In the genomic region with DNA sequence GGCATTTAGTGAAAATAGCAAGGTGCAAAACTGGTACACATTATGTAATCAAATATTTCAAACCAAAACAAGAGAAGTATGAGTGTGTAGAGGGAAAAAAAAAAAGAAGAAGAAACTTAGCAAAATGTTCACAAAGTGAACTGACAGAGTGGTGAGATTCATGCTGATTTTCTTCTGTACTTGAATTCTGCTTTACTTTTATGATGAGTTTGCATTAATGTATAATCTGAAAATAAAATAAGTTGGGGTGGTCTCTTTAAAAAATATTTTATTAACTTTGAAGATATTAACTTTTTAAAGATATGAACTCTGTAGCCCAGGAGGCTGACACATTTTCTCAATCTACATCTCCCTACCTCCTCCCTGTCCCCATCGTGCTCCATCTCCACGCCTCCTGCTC, we compare ENCODE assay signal across 30 cellular contexts.
"Had no signal": no experiment of that assay in that cellular context is flagged by ENCODE, and none has a peak within 500 bp of the region (broad histone marks: within the 10 kb centered on the region; RNA-seq: fewer than 3 reads in every experiment).

No MANE protein-coding gene starts in this region.

- H3K27me3 Mint-ChIP-seq: stimulated activated naive CD8-positive, alpha-beta T cell treated with anti-CD3 and anti-CD28 coated beads, Interleukin-15, amount 100 ng/mL, for 72 hours had no signal

- H3K9me3 ChIP-seq: ovary, psoas muscle, spleen, suprapubic skin, testis, tibial artery, transverse colon, upper lobe of right lung, uterus had no signal

- DNase-seq: naive thymus-derived CD4-positive, alpha-beta T cell; natural killer cell; occipital lobe; ovary; posterior cingulate gyrus; psoas muscle; right cardiac atrium; spleen; stimulated activated CD4-positive, alpha-beta T cell treated with anti-CD3 and anti-CD28 coated beads, Interleukin-12 subunit alpha, Interleukin-12 subunit beta, amount 100 ng/mL, for 4 hours; stimulated activated CD4-positive, alpha-beta T cell treated with anti-CD3 and anti-CD28 coated beads, Interleukin-1b, Interleukin-23, amount 100 ng/mL, for 48 hours; stimulated activated CD4-positive, alpha-beta T cell treated with anti-CD3 and anti-CD28 coated beads, Interleukin-4, amount 100 ng/mL, for 1 hour; stimulated activated CD4-positive, alpha-beta T cell treated with anti-CD3 and anti-CD28 coated beads, Interleukin-4, amount 100 ng/mL, for 4 hours; stimulated activated CD8-positive, alpha-beta memory T cell treated with anti-CD3 and anti-CD28 coated beads, Interleukin-4, amount 100 ng/mL, for 48 hours; stimulated activated naive CD4-positive, alpha-beta T cell; stimulated activated naive CD8-positive, alpha-beta T cell treated with anti-CD3 and anti-CD28 coated beads, Interleukin-15, amount 100 ng/mL, for 72 hours; stimulated activated naive CD8-positive, alpha-beta T cell treated with anti-CD3 and anti-CD28 coated beads, Interleukin-15, Interleukin-2, amounts not matched to agents 100 U/mL and 50 U/mL, for 24 hours; substantia nigra; testis; tibial artery; transverse colon; upper lobe of right lung; uterus had no signal

- H3K4me3 ChIP-seq: neural progenitor cell, ovary, psoas muscle, skin epidermis, smooth muscle cell, spleen, suprapubic skin, testis, tibial artery, transverse colon, upper lobe of right lung, uterus had no signal

- H3K4me1 ChIP-seq: neural progenitor cell, parathyroid adenoma, uterus had no signal

- H3K36me3 Mint-ChIP-seq: natural killer cell; neural progenitor cell; stimulated activated memory B cell treated with anti-CD40 and anti-IgM and Interleukin-4, amounts not matched to agents 10 μg/mL and 1 μg/mL and 100 μg/mL, for 72 hours; type B pancreatic cell had no signal

- ATAC-seq: naive thymus-derived CD4-positive, alpha-beta T cell; natural killer cell; psoas muscle; right cardiac atrium; stimulated activated memory B cell treated with anti-CD40 and anti-IgM and Interleukin-4, amounts not matched to agents 10 μg/mL and 1 μg/mL and 100 μg/mL, for 72 hours; stimulated activated naive CD8-positive, alpha-beta T cell treated with anti-CD3 and anti-CD28 coated beads, Interleukin-15, amount 100 ng/mL, for 72 hours; stimulated activated naive CD8-positive, alpha-beta T cell treated with anti-CD3 and anti-CD28 coated beads, Interleukin-15, Interleukin-2, amounts not matched to agents 100 U/mL and 50 U/mL, for 24 hours; upper lobe of right lung had no signal

- H3K27ac ChIP-seq: neural progenitor cell, ovary, parathyroid adenoma, psoas muscle, spleen, suprapubic skin, testis, tibial artery, transverse colon, upper lobe of right lung had no signal

- H3K4me3 Mint-ChIP-seq: naive thymus-derived CD4-positive, alpha-beta T cell; natural killer cell; neural progenitor cell; stimulated activated memory B cell treated with anti-CD40 and anti-IgM and Interleukin-4, amounts not matched to agents 10 μg/mL and 1 μg/mL and 100 μg/mL, for 72 hours; stimulated activated naive CD8-positive, alpha-beta T cell treated with anti-CD3 and anti-CD28 coated beads, Interleukin-15, amount 100 ng/mL, for 72 hours; type B pancreatic cell had no signal

- H3K4me2 ChIP-seq: neural progenitor cell, smooth muscle cell had no signal

- H3K36me3 ChIP-seq: neural progenitor cell, ovary, spleen, suprapubic skin, tibial artery, transverse colon, upper lobe of right lung, uterus had no signal

- H3K27me3 ChIP-seq: neural progenitor cell, ovary, spleen, suprapubic skin, testis, tibial artery, transverse colon, upper lobe of right lung, uterus had no signal

- H3K27ac Mint-ChIP-seq: naive thymus-derived CD4-positive, alpha-beta T cell; natural killer cell; neural progenitor cell; progenitor cell of endocrine pancreas; stimulated activated memory B cell treated with anti-CD40 and anti-IgM and Interleukin-4, amounts not matched to agents 10 μg/mL and 1 μg/mL and 100 μg/mL, for 72 hours; stimulated activated naive CD8-positive, alpha-beta T cell treated with anti-CD3 and anti-CD28 coated beads, Interleukin-15, amount 100 ng/mL, for 72 hours; type B pancreatic cell had no signal

- H3K9me3 Mint-ChIP-seq: naive thymus-derived CD4-positive, alpha-beta T cell; natural killer cell; neural progenitor cell; type B pancreatic cell had no signal

- H2AFZ ChIP-seq: neural progenitor cell, parathyroid adenoma had no signal

- H3K4me1 Mint-ChIP-seq: stimulated activated memory B cell treated with anti-CD40 and anti-IgM and Interleukin-4, amounts not matched to agents 10 μg/mL and 1 μg/mL and 100 μg/mL, for 72 hours had no signal

- H3K9ac ChIP-seq: neural progenitor cell, parathyroid adenoma had no signal
